Comparison of ENCODE assay signal across 29 cellular contexts in genomic region chr7:153012203-153012602, GRCh38.
"Had no signal": no experiment of that assay in that cellular context is flagged by ENCODE, and none has a peak within 500 bp of the region (broad histone marks: within the 10 kb centered on the region; RNA-seq: fewer than 3 reads in every experiment).

No MANE protein-coding gene starts in this region.

- H3K79me2 ChIP-seq: hepatocyte had no signal

- H2AFZ ChIP-seq: hepatocyte had no signal

- H3K4me3 Mint-ChIP-seq: dendritic cell treated with granulocyte-macrophage colony-stimulating factor and Interleukin-4, amounts not matched to agents 40 ng/mL and 50 ng/mL, for 4 days; endodermal cell had no signal

- H3K27me3 ChIP-seq: colonic mucosa, dorsolateral prefrontal cortex, esophagus muscularis mucosa, esophagus squamous epithelium, foreskin keratinocyte, gastrocnemius medialis, gastroesophageal sphincter, heart left ventricle, heart right ventricle, hepatocyte had no signal

- DNase-seq: colonic mucosa; cortex of kidney; dermis blood vessel endothelial cell; dorsolateral prefrontal cortex; effector CD4-positive, alpha-beta T cell; effector CD8-positive, alpha-beta T cell; effector memory CD4-positive, alpha-beta T cell; endodermal cell; erythroblast; esophagus squamous epithelium; foreskin fibroblast; foreskin keratinocyte; foreskin melanocyte; gastrocnemius medialis; glutamatergic neuron; head of caudate nucleus; heart left ventricle; heart right ventricle; hippocampal formation had no signal

- H3K27ac Mint-ChIP-seq: dendritic cell treated with granulocyte-macrophage colony-stimulating factor and Interleukin-4, amounts not matched to agents 40 ng/mL and 50 ng/mL, for 4 days; endodermal cell had no signal

- H3K36me3 ChIP-seq: colonic mucosa, esophagus muscularis mucosa, esophagus squamous epithelium, gastrocnemius medialis, gastroesophageal sphincter, heart left ventricle, heart right ventricle had no signal

- H3K9me3 ChIP-seq: colonic mucosa, esophagus muscularis mucosa, esophagus squamous epithelium, gastrocnemius medialis, gastroesophageal sphincter, heart left ventricle, heart right ventricle had no signal

- H3K27ac ChIP-seq: colonic mucosa, coronary artery, dorsolateral prefrontal cortex, epithelial cell of prostate, esophagus muscularis mucosa, esophagus squamous epithelium, foreskin keratinocyte, gastrocnemius medialis, gastroesophageal sphincter, heart left ventricle, heart right ventricle, hepatocyte had no signal

- FAIRE-seq: endometrium, endothelial cell of umbilical vein, frontal cortex had no signal

- H3K27me3 Mint-ChIP-seq: dendritic cell treated with granulocyte-macrophage colony-stimulating factor and Interleukin-4, amounts not matched to agents 40 ng/mL and 50 ng/mL, for 4 days had no signal

- H3K4me3 ChIP-seq: colonic mucosa, coronary artery, dorsolateral prefrontal cortex, esophagus muscularis mucosa, esophagus squamous epithelium, gastrocnemius medialis, gastroesophageal sphincter, heart left ventricle, heart right ventricle, hepatocyte had no signal

- H3K4me2 ChIP-seq: hepatocyte had no signal

- H3K4me1 Mint-ChIP-seq: endodermal cell had no signal

- H3K9me3 Mint-ChIP-seq: endodermal cell had no signal

- H3K4me1 ChIP-seq: colonic mucosa, esophagus muscularis mucosa, esophagus squamous epithelium, foreskin keratinocyte, gastrocnemius medialis, gastroesophageal sphincter, heart left ventricle, heart right ventricle had no signal

- ATAC-seq: esophagus mucosa, foreskin keratinocyte, gastrocnemius medialis, gastroesophageal sphincter, heart left ventricle, heart right ventricle had no signal
